ENCODE assay signal across 1 cellular context in genomic region chr16:71883849-71884638, GRCh38.
TF ChIP-seq lines count a peak whose summit lies in the region.

Gene ZNF821, minus strand, starts transcription at chr16:71884182. Its CDS starts 4,236 bp downstream, at chr16:71879946.

TF ChIP-seq in K562, 482 proteins besides CTCF, POLR2A, EP300 and RAD21 (continued from another document and continues in another):
- TF ChIP-seq ZNF609 (CRISPR knock-in tag; IDR thresholded peaks at IDR 0.05; ENCODE audit: borderline replicate concordance) (no peak), RBM14 (IDR thresholded peaks at IDR 0.05; ENCODE audit: borderline replicate concordance, insufficient read depth, low read depth, low read length) (no peak), ZBTB5 (IDR thresholded peaks at IDR 0.05) (no peak), MTF1 (CRISPR knock-in tag; IDR thresholded peaks at IDR 0.05; ENCODE audit: borderline replicate concordance) (no peak), TAF7 (tag; IDR thresholded peaks at IDR 0.05) (peak; percentile 29; the same call in 1 of the 2 replicates), EGR1 (conservative IDR thresholded peaks at IDR 0.05) (peak; percentile 19; the same call in 1 of the 2 replicates), NFRKB (IDR thresholded peaks at IDR 0.05; ENCODE audit: low read depth) (no peak), PHF20 (IDR thresholded peaks at IDR 0.05; ENCODE audit: partially characterized antibody) (no peak), SRSF7 (optimal IDR thresholded peaks at IDR 0.05; ENCODE audit: low read depth, low read length) (peak; percentile 41), ZBTB34 (CRISPR knock-in tag; IDR thresholded peaks at IDR 0.05) (no peak), ZNF512 (tag; IDR thresholded peaks at IDR 0.05) (no peak), GTF2F1 (IDR thresholded peaks at IDR 0.05; ENCODE audit: low read depth, low read length) (no peak), ZNF3 (CRISPR knock-in tag; IDR thresholded peaks at IDR 0.05) (no peak), ZNF431 (CRISPR knock-in tag; IDR thresholded peaks at IDR 0.05) (no peak), E2F4 (CRISPR knock-in tag; IDR thresholded peaks at IDR 0.05; ENCODE audit: low read depth) (no peak), BRD9 (IDR thresholded peaks at IDR 0.05; ENCODE audit: low read depth, partially characterized antibody) (peak; percentile 43), RBM17 (IDR thresholded peaks at IDR 0.05; ENCODE audit: borderline replicate concordance, low read depth, low read length) (no peak), NFE2 (IDR thresholded peaks at IDR 0.05; ENCODE audit: low read depth) (no peak), ZNF282 (CRISPR knock-in tag; IDR thresholded peaks at IDR 0.05) (peak; percentile 73; the same call in 1 of the 2 replicates), MEF2D (tag; conservative IDR thresholded peaks at IDR 0.05; ENCODE audit: low read depth) (no peak), SREBF1 (IDR thresholded peaks at IDR 0.05; ENCODE audit: borderline replicate concordance, low read depth, low read length) (no peak), SRSF9 (IDR thresholded peaks at IDR 0.05; ENCODE audit: borderline replicate concordance, low read depth, low read length) (no peak), ETV6 (IDR thresholded peaks at IDR 0.05; ENCODE audit: borderline replicate concordance in 1 of 2, low read depth in 2 of 2, low read length in 1 of 2) (0 out of 4 replicates have a peak, but pooled peaks of 1 of the 2 experiments have one; percentile 24), ETV6 (CRISPR knock-in tag; IDR thresholded peaks at IDR 0.05; ENCODE audit: borderline replicate concordance) (no peak), BDP1 (IDR thresholded peaks at IDR 0.05; ENCODE audit: insufficient read depth, insufficient read length) (no peak), SNAPC5 (CRISPR knock-in tag; IDR thresholded peaks at IDR 0.05) (no peak), PKNOX1 (IDR thresholded peaks at IDR 0.05) (no peak), ZNF134 (CRISPR knock-in tag; conservative IDR thresholded peaks at IDR 0.05) (no peak), BRCA1 (IDR thresholded peaks at IDR 0.05) (no peak), BRCA1 (CRISPR knock-in tag; IDR thresholded peaks at IDR 0.05) (no peak), STAT5B (CRISPR knock-in tag; IDR thresholded peaks at IDR 0.05) (no peak), KDM5B (IDR thresholded peaks at IDR 0.05; ENCODE audit: insufficient replicate concordance, low read depth, low read length) (peak; percentile 50), TCFL5 (CRISPR knock-in tag; conservative IDR thresholded peaks at IDR 0.05) (no peak), RBM25 (IDR thresholded peaks at IDR 0.05; ENCODE audit: low read depth, low read length, severe bottlenecking) (no peak), FOXA3 (CRISPR knock-in tag; conservative IDR thresholded peaks at IDR 0.05 in 1 of 2, IDR thresholded peaks at IDR 0.05 in 1 of 2) (no peak), TAL1 (IDR thresholded peaks at IDR 0.05) (no peak), IRF1 (CRISPR knock-in tag; IDR thresholded peaks at IDR 0.05; ENCODE audit: borderline replicate concordance) (no peak), NELFE (IDR thresholded peaks at IDR 0.05; ENCODE audit: insufficient read depth, insufficient read length) (no peak), THRB (CRISPR knock-in tag; conservative IDR thresholded peaks at IDR 0.05) (0 out of 2 replicates have a peak, but pooled peaks have one; percentile 51), ZNF592 (IDR thresholded peaks at IDR 0.05) (no peak), RB1 (IDR thresholded peaks at IDR 0.05; ENCODE audit: low read depth) (peak; percentile 77), KLF1 (tag; IDR thresholded peaks at IDR 0.05) (peak; percentile 58), ZNF354B (CRISPR knock-in tag; IDR thresholded peaks at IDR 0.05) (no peak), FOSL1 (tag; conservative IDR thresholded peaks at IDR 0.05) (peak; percentile 38; the same call in 1 of the 2 replicates), BHLHE40 (IDR thresholded peaks at IDR 0.05; ENCODE audit: low read length) (no peak), MLX (CRISPR knock-in tag; conservative IDR thresholded peaks at IDR 0.05) (no peak), ZNF699 (CRISPR knock-in tag; IDR thresholded peaks at IDR 0.05; ENCODE audit: insufficient replicate concordance) (no peak)
